1 cellular context compared by ENCODE assay signal in genomic region chr9:32877639-32878217, GRCh38.
TF ChIP-seq lines count a peak whose summit lies in the region.

No MANE protein-coding gene starts in this region.

TF ChIP-seq in GM23338, 12 proteins besides CTCF, POLR2A, EP300 and RAD21 (continued from another document):
- TF ChIP-seq ZNF462 (CRISPR knock-in tag; IDR thresholded peaks at IDR 0.05) (no peak), POLR2AphosphoS5 (IDR thresholded peaks at IDR 0.05; ENCODE audit: low read depth) (no peak), ZNF331 (CRISPR knock-in tag; IDR thresholded peaks at IDR 0.05; ENCODE audit: low read depth) (no peak), STAT1 (IDR thresholded peaks at IDR 0.05; ENCODE audit: unreplicated experiment) (no peak), NANOG (IDR thresholded peaks at IDR 0.05; ENCODE audit: borderline replicate concordance) (no peak), ZNF114 (CRISPR knock-in tag; IDR thresholded peaks at IDR 0.05) (no peak), JUNB (IDR thresholded peaks at IDR 0.05; ENCODE audit: unreplicated experiment) (no peak)
